In genomic region chr1:9835758-9836631, GRCh38 we compare ENCODE assay signal across 9 cellular contexts. TPM values are rescaled to one million over a fixed set of nuclear protein-coding genes. Genes with fewer than 3 reads are reported as not detected.
DNase-seq lines count a peak whose midpoint lies in the region; FAIRE-seq and TF ChIP-seq lines count a peak whose summit lies in the region.
"Had no signal": no experiment of that assay in that cellular context is flagged by ENCODE, and none has a peak within 500 bp of the region (broad histone marks: within the 10 kb centered on the region; RNA-seq: fewer than 3 reads in every experiment).

No MANE protein-coding gene starts in this region.

- H3K27me3 Mint-ChIP-seq in Calu3 (ENCODE audit: unreplicated experiment) (no peaks in the 10 kb centered on the region), nephron (ENCODE audit: low read depth) (peaks cover 5% of the 10 kb centered on the region), progenitor cell of endocrine pancreas (peaks cover 8% of the 10 kb centered on the region)
- H3K27me3 Mint-ChIP-seq: activated naive CD8-positive, alpha-beta T cell had no signal

- H3K27me3 ChIP-seq in endothelial cell of umbilical vein (ENCODE audit: control insufficient read depth in 2 of 2, insufficient read depth in 2 of 2, low read length in 2 of 2): peaks cover 0 to under 1% of the 10 kb centered on the region in 2 experiments

- H3K9me3 ChIP-seq in endothelial cell of umbilical vein (replicated peaks; ENCODE audit: control insufficient read depth, insufficient read depth, low read length): no peaks in the 10 kb centered on the region

- POLR2A ChIA-PET in endothelial cell of umbilical vein (lab: Charles Lee): no interaction called here

- no peaks in the 10 kb centered on the region for H4K20me1 ChIP-seq in endothelial cell of umbilical vein (replicated peaks; ENCODE audit: control insufficient read depth, extremely low read depth, insufficient read depth, low read length)

- H3K9ac ChIP-seq in endothelial cell of umbilical vein (replicated peaks; ENCODE audit: extremely low read depth, insufficient read depth, low read length): no peak overlapping the region

- H3K4me1 Mint-ChIP-seq in Calu3 (ENCODE audit: low read depth, unreplicated experiment) (no peaks in the 10 kb centered on the region), nephron (peaks cover 21% of the 10 kb centered on the region), progenitor cell of endocrine pancreas (ENCODE audit: low read depth) (peaks cover 1% of the 10 kb centered on the region)

- no peaks in the 10 kb centered on the region for H3K79me2 ChIP-seq in endothelial cell of umbilical vein (ENCODE audit: control insufficient read depth, insufficient read depth, low read length)

- H2AFZ ChIP-seq in endothelial cell of umbilical vein (ENCODE audit: low read depth, low read length): peak overlapping the region; percentile 33

- DNase-seq in Calu3: peak; percentile 15
- peak; percentile 43 to 79 for DNase-seq in NCI-H526 (lab: John Stamatoyannopoulos, UW)
- DNase-seq in endothelial cell of umbilical vein (ENCODE audit: low read depth, low spot score): peak; percentile 15
- no peak for DNase-seq in NCI-H774 (lab: John Stamatoyannopoulos, UW)
- no peak for DNase-seq in GM20000 (ENCODE audit: low spot score)
- no peak for DNase-seq in occipital lobe (lab: John Stamatoyannopoulos, UW)
- no peak for DNase-seq in progenitor cell of endocrine pancreas (ENCODE audit: low spot score, unreplicated experiment)

- no peak for TF ChIP-seq POLR2A in endothelial cell of umbilical vein (IDR thresholded peaks at IDR 0.05; ENCODE audit: low read depth, low read length)

- H3K27ac ChIP-seq in endothelial cell of umbilical vein (ENCODE audit: insufficient read depth, low read depth, low read length): no peak overlapping the region

- no peak overlapping the region for H3K4me3 ChIP-seq in endothelial cell of umbilical vein (replicated peaks in 1 of 3; ENCODE audit: insufficient read depth in 1 of 3, low read depth in 1 of 3, low read length in 3 of 3)

- H3K4me2 ChIP-seq in endothelial cell of umbilical vein (ENCODE audit: insufficient read depth, low read length): no peak overlapping the region

- H3K9me3 Mint-ChIP-seq in Calu3 (ENCODE audit: low read depth, unreplicated experiment) (no peaks in the 10 kb centered on the region), nephron (no peaks in the 10 kb centered on the region), progenitor cell of endocrine pancreas (ENCODE audit: low read depth) (no peaks in the 10 kb centered on the region)

- peaks cover 7% of the 10 kb centered on the region for H3K4me1 ChIP-seq in endothelial cell of umbilical vein (ENCODE audit: control insufficient read depth, extremely low read depth, insufficient read depth, low read length)

- no peaks in the 10 kb centered on the region for H3K36me3 ChIP-seq in endothelial cell of umbilical vein (ENCODE audit: control insufficient read depth in 2 of 2, extremely low read depth in 1 of 2, insufficient read depth in 2 of 2, low read length in 2 of 2)

- dilution Hi-C loops in endothelial cell of umbilical vein (cut with MboI; ENCODE audit: extremely low pct_ligation_motif_present, low sequenced_read_pairs): no loop called here

- intact Hi-C loops in Calu3 (cut with micrococcal nuclease; ENCODE audit: unreplicated experiment): no loop called here
- intact Hi-C loops in endothelial cell of umbilical vein (cut with micrococcal nuclease): no loop called here

- FAIRE-seq in endothelial cell of umbilical vein (lab: Jason Lieb, UNC): peak; percentile 67

- H3K36me3 Mint-ChIP-seq in Calu3 (ENCODE audit: insufficient read depth, unreplicated experiment): no peaks in the 10 kb centered on the region
- no peaks in the 10 kb centered on the region for H3K36me3 Mint-ChIP-seq in nephron (ENCODE audit: low read depth)
- no peaks in the 10 kb centered on the region for H3K36me3 Mint-ChIP-seq in progenitor cell of endocrine pancreas (ENCODE audit: insufficient read depth)
- H3K36me3 Mint-ChIP-seq: activated naive CD8-positive, alpha-beta T cell had no signal

- H3K9me1 ChIP-seq in endothelial cell of umbilical vein (replicated peaks; ENCODE audit: control insufficient read depth, extremely low read depth, insufficient read depth, low read length): no peaks in the 10 kb centered on the region

- CTCF ChIA-PET in Calu3 (lab: Charles Lee): no interaction called here
- CTCF ChIA-PET in endothelial cell of umbilical vein (lab: Charles Lee): interaction anchor here (1.1 to 2.2 kb wide), 6 partner anchors 9 to 51 kb away, joined by 3 to 9 read pairs (median 5); no protein-coding TSS in a partner anchor

- BruUV-seq in Calu3 (replicated peaks; lab: Mats Ljungman, UMichigan) (no TSS peak), endothelial cell of umbilical vein (replicated peaks; lab: Mats Ljungman, UMichigan) (no TSS peak)

- H3K27ac Mint-ChIP-seq in Calu3 (ENCODE audit: unreplicated experiment) (no peak overlapping the region), nephron (peak overlapping the region; percentile 40 to 69 (median 63)), progenitor cell of endocrine pancreas (no peak overlapping the region)
- H3K27ac Mint-ChIP-seq: activated naive CD8-positive, alpha-beta T cell had no signal

- TF ChIP-seq CTCF in Calu3 (IDR thresholded peaks at IDR 0.05; ENCODE audit: unreplicated experiment) (no peak), endothelial cell of umbilical vein (IDR thresholded peaks at IDR 0.05; ENCODE audit: extremely low read depth in 1 of 2, insufficient read depth in 1 of 2, low read depth in 1 of 2, low read length in 2 of 2) (no peak), nephron (IDR thresholded peaks at IDR 0.05; ENCODE audit: unreplicated experiment in 3 of 3) (no peak), GM20000 (IDR thresholded peaks at IDR 0.05; ENCODE audit: extremely low read depth, missing control alignments) (no peak), progenitor cell of endocrine pancreas (IDR thresholded peaks at IDR 0.05; ENCODE audit: unreplicated experiment) (no peak)

- H3K4me3 Mint-ChIP-seq in Calu3 (ENCODE audit: low read depth, unreplicated experiment): no peak overlapping the region
- peak overlapping the region in 2 of 3 experiments; percentile 7 to 38 for H3K4me3 Mint-ChIP-seq in nephron
- H3K4me3 Mint-ChIP-seq in progenitor cell of endocrine pancreas (ENCODE audit: low read depth): no peak overlapping the region
- H3K4me3 Mint-ChIP-seq: activated naive CD8-positive, alpha-beta T cell had no signal

TF ChIP-seq in endothelial cell of umbilical vein, 7 proteins besides CTCF, POLR2A, EP300 and RAD21:
- TF ChIP-seq EZH2 (IDR thresholded peaks at IDR 0.05; ENCODE audit: borderline replicate concordance, low read depth, low read length, severe bottlenecking): no peak
- no peak for TF ChIP-seq JUN (IDR thresholded peaks at IDR 0.05; ENCODE audit: borderline replicate concordance, insufficient read depth, insufficient read length, low read depth)

RNA-seq across cellular contexts. Expression of gene CLSTN1, which starts 12.2 kb away (rescaled TPM):
- 93.2 and 99.3 TPM in 2 replicates for total RNA-seq in Calu3 (2022)
- total RNA-seq in endothelial cell of umbilical vein: 130 and 132 TPM in 2 replicates
- 44.6 and 49.1 TPM in 2 replicates for polyA plus RNA-seq in endothelial cell of umbilical vein
- 60.9 and 65.0 TPM in 2 replicates for polyA plus RNA-seq in endothelial cell of umbilical vein (2011; cell fraction: cytosol; rRNA removed)
- 60.7 and 62.4 TPM in 2 replicates for polyA plus RNA-seq in endothelial cell of umbilical vein (2011; cell fraction: nucleus; rRNA removed)
- polyA plus RNA-seq in endothelial cell of umbilical vein (2012): 103 and 122 TPM in 2 replicates
- 75.4 and 82.2 TPM in 2 replicates for polyA minus RNA-seq in endothelial cell of umbilical vein
- 24.7 TPM for polyA minus RNA-seq in endothelial cell of umbilical vein (2011; cell fraction: cytosol; rRNA and poly(A)+ RNA removed)
- 28.7 and 29.7 TPM in 2 replicates for polyA minus RNA-seq in endothelial cell of umbilical vein (2011; cell fraction: nucleus; rRNA and poly(A)+ RNA removed)
- total RNA-seq in occipital lobe: 129 TPM
- total RNA-seq in progenitor cell of endocrine pancreas: 128 and 130 TPM in 2 replicates

Comparison
In these comparisons a context has a peak if more than half of its experiments do, and no peak if none do; other contexts are left out.
1. DNase-seq: peak in Calu3 (single experiment), NCI-H526 (2 of 2) and endothelial cell of umbilical vein (single experiment); none in NCI-H774 (single experiment), GM20000 (single experiment), occipital lobe (single experiment) and progenitor cell of endocrine pancreas (single experiment).
2. H3K27ac Mint-ChIP-seq: peak in nephron (3 of 3); none in Calu3 (single experiment) and progenitor cell of endocrine pancreas (single experiment).
3. H3K4me3 Mint-ChIP-seq: peak in nephron (2 of 3); none in Calu3 (single experiment) and progenitor cell of endocrine pancreas (single experiment).